Comparison of ENCODE assay signal across 11 cellular contexts in genomic region chr21:38920631-38921398, GRCh38.
DNase-seq lines count a peak whose midpoint lies in the region; ATAC-seq and TF ChIP-seq lines count a peak whose summit lies in the region.
"Had no signal": no experiment of that assay in that cellular context is flagged by ENCODE, and none has a peak within 500 bp of the region (broad histone marks: within the 10 kb centered on the region; RNA-seq: fewer than 3 reads in every experiment).

No MANE protein-coding gene starts in this region.

- ATAC-seq in Right ventricle myocardium inferior = no peak
- peak; percentile 10 for ATAC-seq in aorta (ENCODE audit: low FRiP score)
- ATAC-seq in GM21717 (IDR thresholded peaks at IDR 0.05; ENCODE audit: unreplicated experiment) = no peak
- no peak for ATAC-seq in esophagus mucosa

- 18 to 26% methylated on average over 8 of the region's 8 CpGs for WGBS in aorta, 2 donors

- no peaks in the 10 kb centered on the region for H3K9me3 ChIP-seq in left ventricle myocardium inferior (replicated peaks)
- H3K9me3 ChIP-seq in muscle layer of duodenum (ENCODE audit: control insufficient read depth in 1 of 2, low read length in 2 of 2) = no peaks in the 10 kb centered on the region
- H3K9me3 ChIP-seq in aorta (ENCODE audit: control insufficient read depth, low read length) = no peaks in the 10 kb centered on the region

- no peak for DNase-seq in left ventricle myocardium inferior
- no peak for DNase-seq in Right ventricle myocardium inferior (ENCODE audit: missing footprints)
- no peak for DNase-seq in aorta
- no peak for DNase-seq in activated CD4-positive, alpha-beta T cell treated with anti-CD3 and anti-CD28 coated beads for 4 hours
- DNase-seq: ACHN; activated T-cell treated with anti-CD3 and anti-CD28 coated beads, Interleukin-2, amount 50 U/mL, for 24 hours; effector memory CD4-positive, alpha-beta T cell had no signal

- H3K27me3 ChIP-seq in left ventricle myocardium inferior (ENCODE audit: low read depth) = no peaks in the 10 kb centered on the region
- no peaks in the 10 kb centered on the region for H3K27me3 ChIP-seq in muscle layer of duodenum (ENCODE audit: low read depth, low read length)
- H3K27me3 ChIP-seq in aorta (ENCODE audit: control insufficient read depth in 1 of 2, insufficient read depth in 2 of 2, low read length in 1 of 2) = no peaks in the 10 kb centered on the region

- H3K36me3 ChIP-seq in left ventricle myocardium inferior = no peaks in the 10 kb centered on the region
- no peaks in the 10 kb centered on the region for H3K36me3 ChIP-seq in muscle layer of duodenum (ENCODE audit: control insufficient read depth in 1 of 2, insufficient read depth in 2 of 2, low read length in 2 of 2)
- H3K36me3 ChIP-seq in aorta (ENCODE audit: control insufficient read depth in 1 of 2, insufficient read depth in 2 of 2, low read length in 1 of 2) = no peaks in the 10 kb centered on the region

- H3K4me3 ChIP-seq in left ventricle myocardium inferior (no peak overlapping the region), muscle layer of duodenum (ENCODE audit: low read depth in 1 of 2, low read length in 2 of 2) (no peak overlapping the region), aorta (ENCODE audit: low read length in 2 of 2) (no peak overlapping the region)

- H3K27ac ChIP-seq in left ventricle myocardium inferior (replicated peaks) = peak overlapping the region; percentile 63
- H3K27ac ChIP-seq in cingulate gyrus (ENCODE audit: low read depth, low read length) = peak overlapping the region; percentile 60
- H3K27ac ChIP-seq in muscle layer of duodenum (ENCODE audit: low read length) = peak overlapping the region; percentile 26
- H3K27ac ChIP-seq in aorta (ENCODE audit: low read depth in 1 of 2, low read length in 2 of 2) = peak overlapping the region; percentile 46 to 49

- intact Hi-C loops in left ventricle myocardium inferior (cut with micrococcal nuclease) = no loop called here
- intact Hi-C loops in Right ventricle myocardium inferior (cut with DNase I) = no loop called here
- intact Hi-C loops in aorta (cut with DNase I) = loop anchor here in 1 of 2 donors (5.0 kb wide), 1 partner anchor 166 kb away; no protein-coding TSS in a partner anchor

- peaks cover 20% of the 10 kb centered on the region for H3K4me1 ChIP-seq in left ventricle myocardium inferior
- H3K4me1 ChIP-seq in muscle layer of duodenum (ENCODE audit: control insufficient read depth in 1 of 2, insufficient read depth in 2 of 2, low read length in 2 of 2) = peaks cover 13 to 16% of the 10 kb centered on the region in 2 donors
- peaks cover 0 to 9% of the 10 kb centered on the region in 2 donors for H3K4me1 ChIP-seq in aorta (ENCODE audit: control insufficient read depth in 1 of 2, insufficient read depth in 2 of 2, low read length in 2 of 2)

- no peak for TF ChIP-seq CTCF in left ventricle myocardium inferior (IDR thresholded peaks at IDR 0.05; ENCODE audit: borderline replicate concordance)
